ENCODE assay signal across 14 cellular contexts in the genomic region with DNA sequence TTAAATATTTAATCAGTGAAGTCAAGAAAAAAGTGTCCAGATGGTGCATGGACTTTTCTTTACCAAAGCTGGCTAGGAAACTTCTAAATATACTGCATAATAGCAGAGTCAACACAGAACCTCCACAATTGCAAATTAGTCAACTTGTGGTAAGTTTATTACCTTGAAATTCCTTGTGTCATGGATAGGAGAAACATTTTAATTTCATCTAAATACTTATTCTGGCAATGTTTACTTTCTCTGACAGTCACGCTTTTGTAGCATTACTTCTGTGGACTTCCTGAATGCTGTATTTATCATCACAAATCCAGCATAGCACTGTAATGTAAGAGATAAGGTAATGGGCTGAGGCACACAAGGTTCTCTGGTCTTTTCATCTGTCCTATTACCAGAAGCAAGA.
A peak's percentile ranks its signal among the peaks of the same experiment; 100 is the strongest.
DNase-seq lines count a peak whose midpoint lies in the region; ATAC-seq, FAIRE-seq and TF ChIP-seq lines count a peak whose summit lies in the region.
"Had no signal": no experiment of that assay in that cellular context is flagged by ENCODE, and none has a peak within 500 bp of the region (broad histone marks: within the 10 kb centered on the region; RNA-seq: fewer than 3 reads in every experiment).

No MANE protein-coding gene starts in this region.

- FAIRE-seq in GM12892 (lab: Jason Lieb, UNC): no peak
- FAIRE-seq: A204.1 had no signal

- POLR2A ChIA-PET in BJ (lab: Charles Lee): no interaction called here

- TF ChIP-seq CTCF in BJ (IDR thresholded peaks at IDR 0.05; ENCODE audit: insufficient read depth, low read depth, low read length): no peak
- no peak for TF ChIP-seq CTCF in astrocyte of the spinal cord (IDR thresholded peaks at IDR 0.05; ENCODE audit: low read depth, low read length)
- no peak for TF ChIP-seq CTCF in mucosa of descending colon (IDR thresholded peaks at IDR 0.05)

- peak; percentile 43 for ATAC-seq in mucosa of descending colon
- no peak for ATAC-seq in HG03097 (IDR thresholded peaks at IDR 0.05; ENCODE audit: low FRiP score, unreplicated experiment)
- ATAC-seq in GM18873 (IDR thresholded peaks at IDR 0.05; ENCODE audit: low FRiP score, unreplicated experiment): no peak

- no peak for TF ChIP-seq POLR2A in GM12892 (IDR thresholded peaks at IDR 0.05; ENCODE audit: low read depth, low read length)

- H3K27me3 ChIP-seq in BJ (ENCODE audit: control insufficient read depth, insufficient read depth, low read length): no peaks in the 10 kb centered on the region

- H3K4me3 ChIP-seq in BJ (ENCODE audit: low read depth, low read length): no peak overlapping the region
- no peak overlapping the region for H3K4me3 ChIP-seq in astrocyte of the spinal cord (ENCODE audit: low read depth, low read length)
- H3K4me3 ChIP-seq in mucosa of descending colon: no peak overlapping the region
- H3K4me3 ChIP-seq: GM23248 had no signal

- intact Hi-C loops in mucosa of descending colon (cut with DNase I, micrococcal nuclease): no loop called here

- H3K36me3 ChIP-seq in BJ (ENCODE audit: control insufficient read depth, insufficient read depth, low read length): no peaks in the 10 kb centered on the region
- no peaks in the 10 kb centered on the region for H3K36me3 ChIP-seq in mucosa of descending colon (ENCODE audit: low read depth)

- DNase-seq in BJ (ENCODE audit: low read depth): peak; percentile 19
- peak; percentile 62 for DNase-seq in NCI-H69 (lab: John Stamatoyannopoulos, UW)
- peak; percentile 34 for DNase-seq in astrocyte of the spinal cord (ENCODE audit: low read depth, low spot score)
- DNase-seq in mucosa of descending colon: no peak
- no peak for DNase-seq in GM12892 (ENCODE audit: insufficient read length)
- DNase-seq in NAMALWA (ENCODE audit: low spot score): no peak
- DNase-seq: CD4-positive, alpha-beta memory T cell; DND-41; GDM1; GM23248; H7 had no signal

- no peaks in the 10 kb centered on the region for H3K9me3 ChIP-seq in mucosa of descending colon

- no peaks in the 10 kb centered on the region for H3K4me1 ChIP-seq in mucosa of descending colon (ENCODE audit: low read depth)

- CTCF ChIA-PET in BJ (lab: Yijun Ruan, JAX): no interaction called here

- in situ Hi-C loops in astrocyte of the spinal cord (cut with HindIII; ENCODE audit: low sequenced_read_pairs): no loop called here

Comparison
In these comparisons a context has a peak if more than half of its experiments do, and no peak if none do; other contexts are left out.
1. DNase-seq: peak in BJ (single experiment), NCI-H69 (single experiment) and astrocyte of the spinal cord (single experiment); none in mucosa of descending colon (0 of 3), GM12892 (single experiment) and NAMALWA (single experiment).